In genomic region chr1:51990478-51990965, GRCh38 we compare ENCODE assay signal across 8 cellular contexts. TPM values are rescaled to one million over a fixed set of nuclear protein-coding genes. Genes with fewer than 3 reads are reported as not detected.
A peak's percentile ranks its signal among the peaks of the same experiment; 100 is the strongest.
DNase-seq lines count a peak whose midpoint lies in the region; ATAC-seq, FAIRE-seq and TF ChIP-seq lines count a peak whose summit lies in the region.

TSS of gene RAB3B (minus strand) at chr1:51990700. CDS start at chr1:51977117, 13,583 bp downstream.

- TF ChIP-seq CTCF in GM23338 (conservative IDR thresholded peaks at IDR 0.05; ENCODE audit: low read depth in 2 of 2) (no peak), GM12878 (IDR thresholded peaks at IDR 0.05 in 2 of 3, conservative IDR thresholded peaks at IDR 0.05 in 1 of 3; ENCODE audit: control insufficient read depth in 2 of 3, extremely low read depth in 1 of 3, insufficient read depth in 1 of 3, low read depth in 3 of 3, low read length in 3 of 3) (no peak)

- DNase-seq in D341Med (ENCODE audit: low spot score) (peak; percentile 84), GM23338 (ENCODE audit: low spot score) (peak; percentile 95), NCI-H1105 (lab: John Stamatoyannopoulos, UW) (peak; percentile 77), T1000 (lab: John Stamatoyannopoulos, UW) (peak; percentile 73), GM12878 (ENCODE audit: low read depth, low spot score) (no peak), iPS-NIHi11 (ENCODE audit: low spot score) (peak; percentile 98), NCI-H1694 (lab: John Stamatoyannopoulos, UW) (no peak)
- peak; percentile 58 to 79 for DNase-seq in stimulated activated CD4-positive, alpha-beta T cell treated with anti-CD3 and anti-CD28 coated beads, Interleukin-15, amount 100 ng/mL, for 48 hours (ENCODE audit: low read depth in 2 of 2)

- H3K9me3 Mint-ChIP-seq in GM23338: no peaks in the 10 kb centered on the region

- H3K79me2 ChIP-seq in GM23338 (replicated peaks; ENCODE audit: insufficient read depth) (peaks cover 32% of the 10 kb centered on the region), GM12878 (ENCODE audit: control insufficient read depth, insufficient read depth, low read length) (no peaks in the 10 kb centered on the region)

- 0 out of 2 replicates have a peak within 1 kb of the TSS, but pooled peaks have one; percentile 39 for H3K27ac ChIP-seq in GM23338 (ENCODE audit: low read depth)
- H3K27ac ChIP-seq in GM12878 (ENCODE audit: control insufficient read depth, insufficient read depth): no peak within 1 kb of the TSS

- H3K9me2 ChIP-seq in GM23338 (ENCODE audit: insufficient read depth): no peaks in the 10 kb centered on the region

- peak within 1 kb of the TSS; percentile 82 for H3K4me3 ChIP-seq in GM23338
- H3K4me3 ChIP-seq in GM12878: peak within 1 kb of the TSS; percentile 41; the same call in 1 of the 2 replicates

- peak within 1 kb of the TSS; percentile 89 for H3K27ac Mint-ChIP-seq in GM23338

- no peak for TF ChIP-seq EP300 in GM12878 (IDR thresholded peaks at IDR 0.05; ENCODE audit: borderline replicate concordance in 1 of 2, control insufficient read depth in 1 of 2, low read depth in 2 of 2, low read length in 2 of 2)

- no peaks in the 10 kb centered on the region for H3F3A ChIP-seq in GM23338 (replicated peaks; ENCODE audit: low read depth)

- H3K4me1 Mint-ChIP-seq in GM23338: peaks cover 23% of the 10 kb centered on the region

- H3K4me2 ChIP-seq in GM23338 (peak within 1 kb of the TSS; percentile 66), GM12878 (ENCODE audit: control insufficient read depth, insufficient read depth) (peak within 1 kb of the TSS; percentile 71)

- H3K27me3 Mint-ChIP-seq in GM23338 (ENCODE audit: insufficient read depth, low read depth, poor library complexity): peaks cover 5% of the 10 kb centered on the region

- H3K4me1 ChIP-seq in GM23338 (ENCODE audit: insufficient read depth) (peaks cover 13% of the 10 kb centered on the region), GM12878 (ENCODE audit: control insufficient read depth, insufficient read depth, low read length) (no peaks in the 10 kb centered on the region)

- CTCF ChIA-PET in GM12878 (lab: Yijun Ruan, JAX): interaction anchor here (0.6 to 3.2 kb wide), 2 partner anchors 94 to 225 kb away, joined by 3 to 12 read pairs; no protein-coding TSS in a partner anchor

- no peaks in the 10 kb centered on the region for H3K9me3 ChIP-seq in GM12878 (replicated peaks; ENCODE audit: control insufficient read depth, insufficient read depth, low read length)

- TF ChIP-seq POLR2A in GM12878 (IDR thresholded peaks at IDR 0.05; ENCODE audit: low read depth, low read length): no peak

- H4K20me1 ChIP-seq in GM23338 (replicated peaks; ENCODE audit: insufficient read depth) (peaks cover 8% of the 10 kb centered on the region; the same call in 1 of the 2 replicates), GM12878 (ENCODE audit: control insufficient read depth, insufficient read depth) (no peaks in the 10 kb centered on the region)

- SMC1A ChIA-PET in GM12878 (lab: Charles Lee; ENCODE audit: uncharacterized antibody, unreplicated experiment): interaction anchor here (0.7 kb wide), 1 partner anchor 16 kb away, joined by 3 read pairs; no protein-coding TSS in a partner anchor

- RAD21 ChIA-PET in GM12878 (lab: Charles Lee; ENCODE audit: unreplicated experiment): interaction anchor here (1.2 kb wide), 1 partner anchor 65 kb away, joined by 3 read pairs; no protein-coding TSS in a partner anchor

- H3K27me3 ChIP-seq in GM23338 (ENCODE audit: insufficient read depth) (no peaks in the 10 kb centered on the region), GM12878 (replicated peaks in 1 of 2; ENCODE audit: control insufficient read depth in 2 of 2, insufficient read depth in 2 of 2, low read length in 1 of 2) (peaks cover 0 to 2% of the 10 kb centered on the region in 2 experiments; a peak in 2 of 4 replicates)

- H3K36me3 ChIP-seq in GM23338 (ENCODE audit: insufficient read depth): no peaks in the 10 kb centered on the region
- no peaks in the 10 kb centered on the region for H3K36me3 ChIP-seq in GM12878 (ENCODE audit: control insufficient read depth in 2 of 2, insufficient read depth in 2 of 2, low read length in 1 of 2)

- no peak for FAIRE-seq in GM12878 (lab: Jason Lieb, UNC)

- POLR2A ChIA-PET in GM12878 (lab: Charles Lee): interaction anchor here (0.7 kb wide), 1 partner anchor 33 kb away, joined by 5 read pairs; no protein-coding TSS in a partner anchor

- intact Hi-C loops in GM12878 (cut with micrococcal nuclease; ENCODE audit: unreplicated experiment): no loop called here

- H3K36me3 Mint-ChIP-seq in GM23338 (ENCODE audit: low read depth): peaks cover 8% of the 10 kb centered on the region; the same call in 1 of the 3 replicates

- ATAC-seq in GM23338 (peak; percentile 97), GM12878 (peak; percentile 98)

- no peak for TF ChIP-seq RAD21 in GM12878 (IDR thresholded peaks at IDR 0.05; ENCODE audit: insufficient read depth, low read depth, low read length)

- in situ Hi-C loops in GM12878 (cut with MboI): no loop called here

- no peak within 1 kb of the TSS for H3K9ac ChIP-seq in GM12878 (ENCODE audit: control insufficient read depth, insufficient read depth, low read length)

- 6% methylated on average over 29 of the region's 46 CpGs for WGBS in GM12878 (ENCODE audit: insufficient coverage, insufficient replicate concordance, low lambda C conversion rate, missing lambda C conversion rate)

- BruUV-seq in GM12878 (replicated peaks; lab: Mats Ljungman, UMichigan): no TSS peak

- peak within 1 kb of the TSS; percentile 68 for H2AFZ ChIP-seq in GM23338
- H2AFZ ChIP-seq in GM12878 (ENCODE audit: control insufficient read depth, low read depth, low read length): no peak within 1 kb of the TSS; the same call in 1 of the 2 replicates

- peak within 1 kb of the TSS; percentile 85 for H3K4me3 Mint-ChIP-seq in GM23338

TF ChIP-seq in GM23338, 12 proteins besides CTCF, POLR2A, EP300 and RAD21:
- TF ChIP-seq EZH2phosphoT487 (IDR thresholded peaks at IDR 0.05; ENCODE audit: unreplicated experiment) (no peak), POLR2AphosphoS5 (IDR thresholded peaks at IDR 0.05; ENCODE audit: low read depth) (peak; percentile 75)

TF ChIP-seq in GM12878, 131 proteins besides CTCF, POLR2A, EP300 and RAD21 (continues in another document):
- TF ChIP-seq HCFC1 (IDR thresholded peaks at IDR 0.05; ENCODE audit: low read length) (no peak), CUX1 (IDR thresholded peaks at IDR 0.05; ENCODE audit: insufficient replicate concordance, low read depth, low read length) (no peak), GATAD2B (conservative IDR thresholded peaks at IDR 0.05; ENCODE audit: low read depth) (no peak), BRCA1 (IDR thresholded peaks at IDR 0.05; ENCODE audit: low read depth, low read length) (no peak), KAT2A (conservative IDR thresholded peaks at IDR 0.05; ENCODE audit: control insufficient read depth, low read depth, low read length) (no peak)

RNA-seq across cellular contexts. Expression of gene RAB3B, which starts in this region (rescaled TPM):
- total RNA-seq in GM23338 (2014; rRNA removed; shearing (Covaris generic)): 34.6 and 37.9 TPM in 2 replicates
- polyA plus RNA-seq in GM23338 (2016; fragmentation: Nextera tagmentation; extraction: Ambion mirVana): 16.3 and 18.3 TPM in 2 replicates
- 0.64 and 0.69 TPM in 2 replicates for total RNA-seq in GM12878 (2013; cell fraction: nucleolus; rRNA removed)
- total RNA-seq in GM12878 (2014; rRNA removed): 0.22 and 0.28 TPM in 2 replicates
- total RNA-seq in GM12878 (2014; rRNA removed; fragmentation: Illumina TruSeq; extraction: Trizol): 0.28 and 0.31 TPM in 2 replicates
- total RNA-seq in GM12878 (2021): 0.21 and 0.28 TPM in 2 replicates
- polyA plus RNA-seq in GM12878 (2011; ENCODE audit: low read depth): 0.08 TPM
- polyA plus RNA-seq in GM12878 (2011; rRNA removed): 0.26 and 0.29 TPM in 2 replicates
- 0.15 TPM in 2 replicates for polyA plus RNA-seq in GM12878 (2011; cell fraction: cytosol; rRNA removed)
- 0.35 and 0.39 TPM in 2 replicates for polyA plus RNA-seq in GM12878 (2011; cell fraction: nucleus; rRNA removed)
- polyA plus RNA-seq in GM12878 (2012): 0.11 and 0.13 TPM in 2 replicates
- 0.32 and 0.35 TPM in 2 replicates for polyA plus RNA-seq in GM12878 (2014; fragmentation: Illumina TruSeq; extraction: Trizol)
- under 1 TPM; 0.05 to 0.11 TPM for polyA plus RNA-seq in GM12878 (2014; fragmentation: Nextera tagmentation; extraction: Ambion mirVana)
- polyA plus RNA-seq in GM12878 (2014; rRNA removed): 0.20 and 0.24 TPM in 2 replicates
- polyA plus RNA-seq in GM12878 (2016; fragmentation: Nextera tagmentation; extraction: Ambion mirVana): under 1 TPM; 0.09 to 0.13 TPM
- polyA minus RNA-seq in GM12878 (2011; rRNA and poly(A)+ RNA removed): 0.29 and 0.41 TPM in 2 replicates
- polyA minus RNA-seq in GM12878 (2011; cell fraction: cytosol; rRNA and poly(A)+ RNA removed): 0.13 TPM in 1 of 2 replicates, not detected in the other
- polyA minus RNA-seq in GM12878 (2011; cell fraction: nucleus; rRNA and poly(A)+ RNA removed): 0.10 and 0.12 TPM in 2 replicates

Comparison
In these comparisons a context has a peak if more than half of its experiments do, and no peak if none do; other contexts are left out.
1. RNA of gene RAB3B (total RNA-seq): 34.6 to 37.9 TPM in GM23338; 0.21 to 0.69 TPM in GM12878; every median in the first group is over 10 times any median in the second.
2. RNA of gene RAB3B (polyA plus RNA-seq): 16.3 to 18.3 TPM in GM23338; 0.05 to 0.39 TPM in GM12878; every median in the first group is over 10 times any median in the second.
3. Peak in ATAC-seq, H3K4me3 ChIP-seq and H3K4me2 ChIP-seq in GM12878; RNA of the gene not detected or under 1 TPM.
4. DNase-seq: peak in D341Med (single experiment), GM23338 (single experiment), NCI-H1105 (single experiment), T1000 (single experiment), iPS-NIHi11 (single experiment) and stimulated activated CD4-positive, alpha-beta T cell treated with anti-CD3 and anti-CD28 coated beads, Interleukin-15, amount 100 ng/mL, for 48 hours (2 of 2); none in GM12878 (single experiment) and NCI-H1694 (single experiment).